In the genomic region with DNA sequence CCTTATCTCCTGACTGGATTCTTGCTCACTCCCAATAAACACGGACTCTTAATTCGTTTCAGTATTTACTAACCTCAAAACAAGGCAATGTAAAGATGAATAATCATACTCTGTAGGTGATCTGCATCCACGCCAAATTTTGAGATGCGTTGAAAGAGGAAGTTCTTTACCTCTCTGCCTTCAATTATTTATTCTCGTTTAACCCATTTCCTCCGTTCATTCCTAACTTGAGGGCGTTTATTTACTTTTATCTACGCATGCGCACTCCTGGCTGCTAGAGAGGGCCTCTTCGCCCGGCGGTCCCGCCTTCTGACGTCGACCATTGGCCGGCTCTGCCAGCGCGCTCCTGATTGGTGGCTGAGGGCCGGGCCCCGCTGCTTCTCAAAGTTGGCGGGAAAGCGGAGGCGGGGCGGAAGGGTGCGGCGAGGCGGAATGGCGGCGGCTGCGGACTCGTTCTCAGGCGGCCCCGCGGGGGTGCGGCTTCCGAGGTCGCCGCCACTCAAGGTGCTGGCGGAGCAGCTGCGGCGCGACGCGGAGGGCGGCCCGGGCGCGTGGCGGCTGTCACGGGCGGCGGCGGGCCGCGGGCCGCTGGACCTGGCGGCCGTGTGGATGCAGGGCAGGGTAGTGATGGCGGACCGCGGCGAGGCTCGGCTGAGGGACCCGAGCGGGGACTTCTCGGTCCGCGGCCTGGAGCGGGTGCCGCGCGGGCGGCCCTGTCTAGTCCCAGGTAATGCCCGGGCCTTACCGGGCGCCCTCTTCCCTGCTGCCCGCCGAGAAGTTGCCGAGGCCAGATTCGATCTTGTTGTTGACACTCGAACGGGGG, we compare ENCODE assay signal across 8 cellular contexts. TPM values are rescaled to one million over a fixed set of nuclear protein-coding genes. Genes with fewer than 3 reads are reported as not detected.
DNase-seq lines count a peak whose midpoint lies in the region; ATAC-seq and TF ChIP-seq lines count a peak whose summit lies in the region.

Gene RMI2 (plus strand): TSS at position 420 of the 823 bp plus-strand sequence. CDS start 13 bp downstream, at position 433.

- peak; percentile 86 for DNase-seq in GM12864 (ENCODE audit: low read depth)
- peak; percentile 97 for DNase-seq in NCI-H1105 treated with DMSO at 0.1 percent for 48 hours (lab: John Stamatoyannopoulos, UW)
- peak; percentile 98 for DNase-seq in SKM-1 treated with dmso at 0.1 percent for 144 hours (lab: John Stamatoyannopoulos, UW; ENCODE audit: unreplicated experiment)
- peak; percentile 97 to 98 for DNase-seq in activated naive CD4-positive, alpha-beta T cell treated with anti-CD3 and anti-CD28 coated beads, Interleukin-2, amount 50 U/mL, for 72 hours (ENCODE audit: low spot score in 2 of 2)
- DNase-seq in head of caudate nucleus = peak; percentile 90 to 98 (median 96)
- peak; percentile 95 to 97 (median 97) for DNase-seq in ovary
- DNase-seq in tibial artery = peak; percentile 94 to 97

- no peaks in the 10 kb centered on the region for H3K27me3 ChIP-seq in ovary
- no peaks in the 10 kb centered on the region for H3K27me3 ChIP-seq in tibial artery

- WGBS in ovary, 3 donors = 0 to 1% (median 1%) methylated on average over 58 to 82 of the region's 82 CpGs

- H3K36me3 ChIP-seq in ovary (no peaks in the 10 kb centered on the region), tibial artery (no peaks in the 10 kb centered on the region)

- no peak within 1 kb of the TSS for H3K27ac ChIP-seq in ovary
- no peak within 1 kb of the TSS for H3K27ac ChIP-seq in tibial artery

- TF ChIP-seq POLR2A in ovary (IDR thresholded peaks at IDR 0.05) = no peak

- H3K36me3 Mint-ChIP-seq in activated naive CD4-positive, alpha-beta T cell treated with anti-CD3 and anti-CD28 coated beads, Interleukin-2, amount 50 U/mL, for 72 hours = peaks cover 12 to 38% of the 10 kb centered on the region in 2 donors

- TF ChIP-seq CTCF in GM12864 (IDR thresholded peaks at IDR 0.05; ENCODE audit: low read depth, low read length, missing control alignments) (no peak), ovary (IDR thresholded peaks at IDR 0.05) (no peak), tibial artery (IDR thresholded peaks at IDR 0.05) (peak in 1 of 2 experiments; percentile 24)

- H3K4me3 ChIP-seq in GM12864 (ENCODE audit: low read depth, low read length) (peak within 1 kb of the TSS; percentile 72), ovary (peak within 1 kb of the TSS; percentile 39), tibial artery (peak within 1 kb of the TSS; percentile 48 to 62)

- H3K9me3 Mint-ChIP-seq in activated naive CD4-positive, alpha-beta T cell treated with anti-CD3 and anti-CD28 coated beads, Interleukin-2, amount 50 U/mL, for 72 hours = no peaks in the 10 kb centered on the region

- H3K9me3 ChIP-seq in ovary (no peaks in the 10 kb centered on the region), tibial artery (no peaks in the 10 kb centered on the region)

- peak; percentile 99 for ATAC-seq in HG02678 (IDR thresholded peaks at IDR 0.05; ENCODE audit: unreplicated experiment)
- ATAC-seq in activated naive CD4-positive, alpha-beta T cell treated with anti-CD3 and anti-CD28 coated beads, Interleukin-2, amount 50 U/mL, for 72 hours = peak; percentile 99

- H3K27ac Mint-ChIP-seq in activated naive CD4-positive, alpha-beta T cell treated with anti-CD3 and anti-CD28 coated beads, Interleukin-2, amount 50 U/mL, for 72 hours = peak within 1 kb of the TSS; percentile 58 to 99

- no peak for TF ChIP-seq EP300 in ovary (IDR thresholded peaks at IDR 0.05)

- intact Hi-C loops in head of caudate nucleus (cut with DNase I) (loop anchor here (2.0 kb wide), 1 partner anchor 88 kb away; the partner anchor contains the start of gene SOCS1), ovary (cut with DNase I) (loop anchor here in 2 of 4 donors (10.0 kb wide), 1 partner anchor 90 kb away; the partner anchor contains the start of gene SOCS1 (in 2 of the 2)), tibial artery (cut with DNase I; ENCODE audit: low total_unique reads) (loop anchor here (10.0 kb wide), 2 partner anchors 210 to 370 kb away; no protein-coding TSS in a partner anchor)

- H3K4me1 ChIP-seq in ovary (ENCODE audit: insufficient read depth) = peaks cover 15% of the 10 kb centered on the region
- H3K4me1 ChIP-seq in tibial artery = peaks cover 3 to 24% (median 13%) of the 10 kb centered on the region in 4 donors

RNA-seq across cellular contexts. Expression of gene RMI2, which starts in this region (rescaled TPM):
- 10 to 100 TPM; 40.4 to 78.1 TPM for total RNA-seq in activated naive CD4-positive, alpha-beta T cell treated with anti-CD3 and anti-CD28 coated beads, Interleukin-2, amount 50 U/mL, for 72 hours
- total RNA-seq in ovary = 1 to 10 TPM; 1.6 to 6.5 (median 2.9) TPM
- polyA plus RNA-seq in ovary = 1 to 10 TPM; 4.7 to 6.7 TPM

Comparison
In these comparisons a context has a peak if more than half of its experiments do, and no peak if none do; other contexts are left out.
1. RNA of gene RMI2 (total RNA-seq): 40.4 to 78.1 TPM in activated naive CD4-positive, alpha-beta T cell treated with anti-CD3 and anti-CD28 coated beads, Interleukin-2, amount 50 U/mL, for 72 hours; 1.6 to 6.5 TPM in ovary; every median in the first group is over 4 times any median in the second.
2. Peak in every context shown above with its lines, with median percentiles within 50 percentile points of each other: DNase-seq and H3K4me3 ChIP-seq.